1 cellular context compared by ENCODE assay signal in the genomic region with DNA sequence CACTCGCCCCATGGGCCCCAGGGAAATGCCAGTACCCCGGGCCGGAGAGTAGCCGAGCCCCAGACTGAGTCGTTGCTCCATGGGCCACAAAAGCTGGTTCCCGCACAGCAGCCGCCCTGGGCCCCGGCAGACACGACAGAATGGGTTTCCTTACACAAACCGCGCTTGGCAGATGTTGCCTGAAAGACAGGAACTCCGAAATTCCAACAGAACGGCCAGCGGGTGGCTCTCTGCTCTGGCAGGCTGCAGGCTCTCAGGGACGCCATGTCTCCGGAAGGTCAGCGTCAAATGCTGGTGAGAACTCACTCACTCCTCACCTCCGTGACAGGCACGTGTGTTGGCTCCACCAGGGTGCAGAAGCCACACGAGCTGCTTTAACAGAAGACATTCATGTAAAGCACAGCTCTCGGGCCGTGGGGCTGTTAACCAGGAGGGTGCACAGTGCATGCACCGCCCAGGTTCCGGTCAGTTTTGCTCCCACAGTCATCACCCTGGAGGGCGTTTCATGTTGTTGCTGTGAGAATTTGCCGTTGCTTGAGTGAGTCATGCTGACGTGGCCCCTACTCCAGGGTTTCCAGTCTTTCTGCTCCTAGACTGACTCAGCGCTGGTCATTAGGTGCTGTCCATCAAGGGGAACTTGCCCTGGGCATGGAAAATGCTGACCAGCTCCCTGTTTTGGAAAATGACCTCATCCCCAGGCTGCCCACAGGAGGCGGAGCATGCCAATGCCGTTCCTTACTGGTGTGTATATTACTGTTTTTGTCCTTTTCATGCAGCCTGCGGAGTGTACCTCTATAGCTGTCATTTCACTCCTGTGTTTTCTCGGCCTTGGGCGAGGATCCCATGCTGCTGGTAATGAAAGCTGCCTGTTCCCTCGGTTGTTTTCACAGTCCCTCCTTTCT.
A peak's percentile ranks its signal among the peaks of the same experiment; 100 is the strongest.
TF ChIP-seq lines count a peak whose summit lies in the region.

No MANE protein-coding gene starts in this region.

TF ChIP-seq in K562, 482 proteins besides CTCF, POLR2A, EP300 and RAD21 (continued from another document and continues in another):
- peak; percentile 100 for TF ChIP-seq ATF2 (CRISPR knock-in tag; IDR thresholded peaks at IDR 0.05)
- no peak for TF ChIP-seq ZFP30 (CRISPR knock-in tag; IDR thresholded peaks at IDR 0.05; ENCODE audit: borderline replicate concordance)
- TF ChIP-seq PHF8 (IDR thresholded peaks at IDR 0.05; ENCODE audit: borderline replicate concordance, low read length), result peak; percentile 78; the same call in 1 of the 2 replicates
- TF ChIP-seq ZKSCAN1 (IDR thresholded peaks at IDR 0.05; ENCODE audit: low read depth, low read length), result peak; percentile 74; the same call in 1 of the 2 replicates
- TF ChIP-seq TBL1XR1 (IDR thresholded peaks at IDR 0.05; ENCODE audit: low read length in 2 of 2), result peak in 1 of 2 experiments; percentile 57; a peak in 1 of 4 replicates
- TF ChIP-seq MNT (conservative IDR thresholded peaks at IDR 0.05), result peak; percentile 76 to 85
- TF ChIP-seq FOXA3 (CRISPR knock-in tag; conservative IDR thresholded peaks at IDR 0.05 in 1 of 2, IDR thresholded peaks at IDR 0.05 in 1 of 2), result no peak; a peak in 1 of 4 replicates
- TF ChIP-seq POLR2B (IDR thresholded peaks at IDR 0.05; ENCODE audit: low read depth, partially characterized antibody), result peak; percentile 68
- TF ChIP-seq KDM5B (IDR thresholded peaks at IDR 0.05; ENCODE audit: insufficient replicate concordance, low read depth, low read length), result peak; percentile 79
- TF ChIP-seq, protein P1, sequence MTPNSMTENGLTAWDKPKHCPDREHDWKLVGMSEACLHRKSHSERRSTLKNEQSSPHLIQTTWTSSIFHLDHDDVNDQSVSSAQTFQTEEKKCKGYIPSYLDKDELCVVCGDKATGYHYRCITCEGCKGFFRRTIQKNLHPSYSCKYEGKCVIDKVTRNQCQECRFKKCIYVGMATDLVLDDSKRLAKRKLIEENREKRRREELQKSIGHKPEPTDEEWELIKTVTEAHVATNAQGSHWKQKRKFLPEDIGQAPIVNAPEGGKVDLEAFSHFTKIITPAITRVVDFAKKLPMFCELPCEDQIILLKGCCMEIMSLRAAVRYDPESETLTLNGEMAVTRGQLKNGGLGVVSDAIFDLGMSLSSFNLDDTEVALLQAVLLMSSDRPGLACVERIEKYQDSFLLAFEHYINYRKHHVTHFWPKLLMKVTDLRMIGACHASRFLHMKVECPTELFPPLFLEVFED (CRISPR knock-in tag; conservative IDR thresholded peaks at IDR 0.05), result no peak
- TF ChIP-seq KDM2B (CRISPR knock-in tag; IDR thresholded peaks at IDR 0.05), result no peak
- TF ChIP-seq HDAC3 (IDR thresholded peaks at IDR 0.05; ENCODE audit: borderline replicate concordance, partially characterized antibody), result no peak
- TF ChIP-seq, protein P2, sequence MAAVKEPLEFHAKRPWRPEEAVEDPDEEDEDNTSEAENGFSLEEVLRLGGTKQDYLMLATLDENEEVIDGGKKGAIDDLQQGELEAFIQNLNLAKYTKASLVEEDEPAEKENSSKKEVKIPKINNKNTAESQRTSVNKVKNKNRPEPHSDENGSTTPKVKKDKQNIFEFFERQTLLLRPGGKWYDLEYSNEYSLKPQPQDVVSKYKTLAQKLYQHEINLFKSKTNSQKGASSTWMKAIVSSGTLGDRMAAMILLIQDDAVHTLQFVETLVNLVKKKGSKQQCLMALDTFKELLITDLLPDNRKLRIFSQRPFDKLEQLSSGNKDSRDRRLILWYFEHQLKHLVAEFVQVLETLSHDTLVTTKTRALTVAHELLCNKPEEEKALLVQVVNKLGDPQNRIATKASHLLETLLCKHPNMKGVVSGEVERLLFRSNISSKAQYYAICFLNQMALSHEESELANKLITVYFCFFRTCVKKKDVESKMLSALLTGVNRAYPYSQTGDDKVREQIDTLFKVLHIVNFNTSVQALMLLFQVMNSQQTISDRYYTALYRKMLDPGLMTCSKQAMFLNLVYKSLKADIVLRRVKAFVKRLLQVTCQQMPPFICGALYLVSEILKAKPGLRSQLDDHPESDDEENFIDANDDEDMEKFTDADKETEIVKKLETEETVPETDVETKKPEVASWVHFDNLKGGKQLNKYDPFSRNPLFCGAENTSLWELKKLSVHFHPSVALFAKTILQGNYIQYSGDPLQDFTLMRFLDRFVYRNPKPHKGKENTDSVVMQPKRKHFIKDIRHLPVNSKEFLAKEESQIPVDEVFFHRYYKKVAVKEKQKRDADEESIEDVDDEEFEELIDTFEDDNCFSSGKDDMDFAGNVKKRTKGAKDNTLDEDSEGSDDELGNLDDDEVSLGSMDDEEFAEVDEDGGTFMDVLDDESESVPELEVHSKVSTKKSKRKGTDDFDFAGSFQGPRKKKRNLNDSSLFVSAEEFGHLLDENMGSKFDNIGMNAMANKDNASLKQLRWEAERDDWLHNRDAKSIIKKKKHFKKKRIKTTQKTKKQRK (IDR thresholded peaks at IDR 0.05; ENCODE audit: borderline replicate concordance, low read depth, low read length), result no peak
- TF ChIP-seq ARID2 (IDR thresholded peaks at IDR 0.05), result no peak
- peak; percentile 92 for TF ChIP-seq SMARCE1 (IDR thresholded peaks at IDR 0.05)
- TF ChIP-seq HMGN3 (IDR thresholded peaks at IDR 0.05; ENCODE audit: borderline replicate concordance, extremely low read depth, insufficient read length, low read depth, low read length), result no peak
- no peak for TF ChIP-seq PCBP1 (IDR thresholded peaks at IDR 0.05; ENCODE audit: low read depth, low read length, poor library complexity, severe bottlenecking)
- no peak for TF ChIP-seq ZFPM2 (CRISPR knock-in tag; IDR thresholded peaks at IDR 0.05)
- no peak for TF ChIP-seq PPARD (CRISPR knock-in tag; IDR thresholded peaks at IDR 0.05)
- TF ChIP-seq, protein P3, sequence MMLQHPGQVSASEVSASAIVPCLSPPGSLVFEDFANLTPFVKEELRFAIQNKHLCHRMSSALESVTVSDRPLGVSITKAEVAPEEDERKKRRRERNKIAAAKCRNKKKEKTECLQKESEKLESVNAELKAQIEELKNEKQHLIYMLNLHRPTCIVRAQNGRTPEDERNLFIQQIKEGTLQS (IDR thresholded peaks at IDR 0.05), result peak; percentile 100
- TF ChIP-seq, protein P3 (CRISPR knock-in tag; conservative IDR thresholded peaks at IDR 0.05), result peak; percentile 100
- TF ChIP-seq MXI1 (IDR thresholded peaks at IDR 0.05; ENCODE audit: low read depth, low read length), result no peak
- TF ChIP-seq PHF21A (IDR thresholded peaks at IDR 0.05; ENCODE audit: borderline replicate concordance, low read depth), result no peak
- TF ChIP-seq KLF1 (tag; IDR thresholded peaks at IDR 0.05), result peak; percentile 77
- no peak for TF ChIP-seq ZNF644 (tag; IDR thresholded peaks at IDR 0.05; ENCODE audit: low read depth)
- TF ChIP-seq FOSL1 (tag; conservative IDR thresholded peaks at IDR 0.05), result peak; percentile 100
- no peak for TF ChIP-seq MLX (CRISPR knock-in tag; conservative IDR thresholded peaks at IDR 0.05)
- TF ChIP-seq ZNF57 (CRISPR knock-in tag; IDR thresholded peaks at IDR 0.05), result no peak
- TF ChIP-seq DNMT1 (IDR thresholded peaks at IDR 0.05), result no peak
- peak; percentile 88 for TF ChIP-seq PBX2 (CRISPR knock-in tag; IDR thresholded peaks at IDR 0.05; ENCODE audit: low read depth)
- TF ChIP-seq PBX2 (tag; conservative IDR thresholded peaks at IDR 0.05; ENCODE audit: low read depth), result peak; percentile 96
- TF ChIP-seq POU5F1 (IDR thresholded peaks at IDR 0.05; ENCODE audit: borderline replicate concordance, low read depth, low read length, partially characterized antibody), result no peak
- TF ChIP-seq ZNF318 (IDR thresholded peaks at IDR 0.05; ENCODE audit: borderline replicate concordance in 1 of 2, low read depth in 1 of 2), result peak in 1 of 2 experiments; percentile 98; a peak in 2 of 4 replicates
